In genomic region chr7:151070573-151070960, GRCh38 we compare ENCODE assay signal across 26 cellular contexts.
"Had no signal": no experiment of that assay in that cellular context is flagged by ENCODE, and none has a peak within 500 bp of the region (broad histone marks: within the 10 kb centered on the region; RNA-seq: fewer than 3 reads in every experiment).

No MANE protein-coding gene starts in this region.

- H3K36me3 ChIP-seq: neural progenitor cell, ovary had no signal

- DNase-seq: hippocampal formation; left colon; mesendoderm; naive B cell; natural killer cell; nephron progenitor cell; ovary; stimulated activated CD4-positive, alpha-beta T cell treated with anti-CD3 and anti-CD28 coated beads, Interleukin-12 subunit alpha, Interleukin-12 subunit beta, amount 100 ng/mL, for 4 hours; stimulated activated CD4-positive, alpha-beta T cell treated with anti-CD3 and anti-CD28 coated beads, Interleukin-15, amount 100 ng/mL, for 24 hours; stimulated activated CD4-positive, alpha-beta T cell treated with anti-CD3 and anti-CD28 coated beads, Interleukin-2, amount 100 ng/mL, for 24 hours; stimulated activated CD4-positive, alpha-beta T cell treated with anti-CD3 and anti-CD28 coated beads, Interleukin-4, amount 100 ng/mL, for 1 hour; stimulated activated naive B cell treated with anti-CD40 and anti-IgM and Interleukin-4, amounts not matched to agents 10 μg/mL and 1 μg/mL and 100 μg/mL, for 72 hours; stimulated activated naive CD8-positive, alpha-beta T cell treated with anti-CD3 and anti-CD28 coated beads, Interleukin-15, Interleukin-2, amounts not matched to agents 100 U/mL and 50 U/mL, for 24 hours; stomach; testis; thyroid gland; trophoblast cell; upper lobe of right lung had no signal

- H3K27ac ChIP-seq: left lung, neural progenitor cell, ovary, right atrium auricular region, skin epidermis, stomach, testis, thyroid gland, upper lobe of right lung had no signal

- H3K4me1 ChIP-seq: left lung, neural progenitor cell, right atrium auricular region, testis, thyroid gland, upper lobe of right lung had no signal

- H2AFZ ChIP-seq: neural progenitor cell had no signal

- H3K9me3 ChIP-seq: left lung, ovary, right atrium auricular region, stomach, testis, thyroid gland, upper lobe of right lung had no signal

- H3K4me1 Mint-ChIP-seq: natural killer cell; nephron progenitor cell; stimulated activated naive B cell treated with anti-CD40 and anti-IgM and Interleukin-4, amounts not matched to agents 10 μg/mL and 1 μg/mL and 100 μg/mL, for 72 hours had no signal

- H3K27ac Mint-ChIP-seq: mesothelial cell of epicardium; naive B cell; natural killer cell; nephron progenitor cell; neural progenitor cell; progenitor cell of endocrine pancreas; stimulated activated naive B cell treated with anti-CD40 and anti-IgM and Interleukin-4, amounts not matched to agents 10 μg/mL and 1 μg/mL and 100 μg/mL, for 72 hours had no signal

- H3K4me3 Mint-ChIP-seq: mesothelial cell of epicardium; naive B cell; natural killer cell; nephron progenitor cell; neural progenitor cell; stimulated activated naive B cell treated with anti-CD40 and anti-IgM and Interleukin-4, amounts not matched to agents 10 μg/mL and 1 μg/mL and 100 μg/mL, for 72 hours had no signal

- H3K4me2 ChIP-seq: neural progenitor cell had no signal

- H3K9ac ChIP-seq: neural progenitor cell had no signal

- ATAC-seq: left colon; left lung; natural killer cell; sciatic nerve; stimulated activated naive B cell treated with anti-CD40 and anti-IgM and Interleukin-4, amounts not matched to agents 10 μg/mL and 1 μg/mL and 100 μg/mL, for 72 hours; stimulated activated naive CD8-positive, alpha-beta T cell treated with anti-CD3 and anti-CD28 coated beads, Interleukin-15, Interleukin-2, amounts not matched to agents 100 U/mL and 50 U/mL, for 24 hours; upper lobe of right lung had no signal

- H3K4me3 ChIP-seq: left lung, lung, neural progenitor cell, ovary, right atrium auricular region, skin epidermis, stomach, testis, thyroid gland, upper lobe of right lung had no signal

- H3K27me3 Mint-ChIP-seq: naive B cell; progenitor cell of endocrine pancreas; stimulated activated naive B cell treated with anti-CD40 and anti-IgM and Interleukin-4, amounts not matched to agents 10 μg/mL and 1 μg/mL and 100 μg/mL, for 72 hours had no signal

- H3K27me3 ChIP-seq: left lung, neural progenitor cell, ovary, right atrium auricular region, stomach, testis, thyroid gland, upper lobe of right lung had no signal

- H3K36me3 Mint-ChIP-seq: natural killer cell had no signal

- H3K9me3 Mint-ChIP-seq: mesothelial cell of epicardium; naive B cell; natural killer cell; nephron progenitor cell; neural progenitor cell; stimulated activated naive B cell treated with anti-CD40 and anti-IgM and Interleukin-4, amounts not matched to agents 10 μg/mL and 1 μg/mL and 100 μg/mL, for 72 hours had no signal
